Comparison of ENCODE assay signal across 12 cellular contexts in genomic region chr1:6519491-6519934, GRCh38. TPM values are rescaled to one million over a fixed set of nuclear protein-coding genes. Genes with fewer than 3 reads are reported as not detected.
A peak's percentile ranks its signal among the peaks of the same experiment; 100 is the strongest.
DNase-seq lines count a peak whose midpoint lies in the region; ATAC-seq and TF ChIP-seq lines count a peak whose summit lies in the region.
"Had no signal": no experiment of that assay in that cellular context is flagged by ENCODE, and none has a peak within 500 bp of the region (broad histone marks: within the 10 kb centered on the region; RNA-seq: fewer than 3 reads in every experiment).

No MANE protein-coding gene starts in this region.

- WGBS in psoas muscle, 3 donors = 18 to 26% (median 23%) methylated on average over 11 of the region's 11 CpGs

- intact Hi-C loops in psoas muscle (cut with DNase I) = no loop called here

- H3K4me1 ChIP-seq in HEK293 (ENCODE audit: control insufficient read depth, insufficient read depth, low read length) (peaks cover 5% of the 10 kb centered on the region; the same call in 1 of the 2 replicates), psoas muscle (peaks cover 9% of the 10 kb centered on the region)

- ATAC-seq in psoas muscle = peak; percentile 44 to 52 (median 47)
- ATAC-seq in HG02852 (IDR thresholded peaks at IDR 0.05; ENCODE audit: unreplicated experiment) = no peak
- no peak for ATAC-seq in GM21367 (IDR thresholded peaks at IDR 0.05; ENCODE audit: unreplicated experiment)
- ATAC-seq: mucosa of descending colon had no signal

- CTCF ChIA-PET in HEK293 (lab: Yijun Ruan, JAX) = interaction anchor here (0.6 to 6.2 kb wide), 5 partner anchors 15 to 35 kb away, joined by 3 to 40 read pairs (median 4); partner anchors contain the start of genes NOL9, PLEKHG5 and TAS1R1

- H3K36me3 ChIP-seq in HEK293 (ENCODE audit: control insufficient read depth in 2 of 2, insufficient read depth in 1 of 2, low read length in 2 of 2) = peaks cover 3 to 13% of the 10 kb centered on the region in 2 experiments; a peak in 2 of 3 replicates
- H3K36me3 ChIP-seq in psoas muscle (ENCODE audit: insufficient read depth in 1 of 2, low read depth in 1 of 2) = peaks cover 2 to 13% of the 10 kb centered on the region in 2 donors

- H3K9me3 ChIP-seq in HEK293 (ENCODE audit: control insufficient read depth, insufficient read depth, low read depth, low read length) = no peaks in the 10 kb centered on the region
- no peaks in the 10 kb centered on the region for H3K9me3 ChIP-seq in psoas muscle
- H3K9me3 ChIP-seq: ascending aorta, mucosa of descending colon had no signal

- DNase-seq in NCI-H526 treated with DMSO at 0.1 percent for 48 hours (lab: John Stamatoyannopoulos, UW) = peak; percentile 64
- peak; percentile 37 for DNase-seq in fibroblast of the aortic adventitia (ENCODE audit: low read depth)
- DNase-seq in psoas muscle = peak in 1 of 2 donors; percentile 77
- DNase-seq in HT-29 (ENCODE audit: low spot score) = no peak
- DNase-seq in C1 segment of cervical spinal cord (lab: John Stamatoyannopoulos, UW) = no peak
- DNase-seq: activated CD4-positive, CD25-positive, alpha-beta regulatory T cell treated with anti-CD3 and anti-CD28 coated beads, Interleukin-2, amount 50 U/mL, for 72 hours; NCI-H748 treated with DMSO at 0.1 percent for 48 hours had no signal

- TF ChIP-seq CTCF in HEK293 (tag by site-specific recombination; IDR thresholded peaks at IDR 0.05) = no peak
- TF ChIP-seq CTCF in fibroblast of the aortic adventitia (IDR thresholded peaks at IDR 0.05; ENCODE audit: insufficient read depth, low read length) = no peak
- no peak for TF ChIP-seq CTCF in psoas muscle (IDR thresholded peaks at IDR 0.05)

- H3K4me3 ChIP-seq in HEK293 (ENCODE audit: low read depth, low read length) (no peak overlapping the region), fibroblast of the aortic adventitia (ENCODE audit: low read depth, low read length) (no peak overlapping the region), psoas muscle (no peak overlapping the region)
- H3K4me3 ChIP-seq: ascending aorta, mucosa of descending colon had no signal

- POLR2A ChIA-PET in HEK293 (lab: Yijun Ruan, JAX) = no interaction called here

- H3K27ac ChIP-seq in HEK293 (ENCODE audit: extremely low read depth, low read depth, low read length) (no peak overlapping the region), psoas muscle (no peak overlapping the region)

- H3K27me3 ChIP-seq in psoas muscle (ENCODE audit: insufficient read depth in 3 of 3, low read length in 2 of 3) = no peaks in the 10 kb centered on the region
- H3K27me3 ChIP-seq: ascending aorta had no signal

TF ChIP-seq in HEK293, 187 proteins besides CTCF, POLR2A, EP300 and RAD21:
- peak; percentile 84 for TF ChIP-seq ZBTB8A (tag by site-specific recombination; IDR thresholded peaks at IDR 0.05)
- no peak for TF ChIP-seq ZNF16 (tag by site-specific recombination; IDR thresholded peaks at IDR 0.05; ENCODE audit: low read depth)
- TF ChIP-seq ZBTB20 (tag by site-specific recombination; IDR thresholded peaks at IDR 0.05) = peak; percentile 86
- no peak for TF ChIP-seq PRDM4 (tag by site-specific recombination; IDR thresholded peaks at IDR 0.05)
- no peak for TF ChIP-seq ZNF341 (tag by site-specific recombination; IDR thresholded peaks at IDR 0.05; ENCODE audit: low read depth)
- TF ChIP-seq ELK4 (IDR thresholded peaks at IDR 0.05; ENCODE audit: borderline replicate concordance, low read depth, low read length) = no peak
TF ChIP-seq in HEK293: peak in this region for 2.

RNA-seq across cellular contexts. Expression of gene PLEKHG5, which starts 28.0 kb away (rescaled TPM):
- total RNA-seq in fibroblast of the aortic adventitia (ENCODE audit: low replicate concordance) (3.8 and 5.1 TPM in 2 replicates), psoas muscle (1 to 10 TPM; 2.6 to 3.3 (median 3.2) TPM)
- 1 to 10 TPM; 1.5 to 2.3 (median 2.0) TPM for polyA plus RNA-seq in psoas muscle
- 12.5 and 14.6 TPM in 2 replicates for total RNA-seq in HT-29 (2014; rRNA removed; shearing (Covaris generic))

RNA-seq across cellular contexts. Expression of gene NOL9, which starts 34.8 kb away (rescaled TPM):
- total RNA-seq in fibroblast of the aortic adventitia (ENCODE audit: low replicate concordance) = 32.0 and 44.9 TPM in 2 replicates
- total RNA-seq in psoas muscle = 10 to 100 TPM; 17.1 to 26.1 (median 22.8) TPM
- polyA plus RNA-seq in psoas muscle = 10 to 100 TPM in 1 of 3 donors, 1 to 10 TPM in 2; 5.0 to 10.6 (median 9.5) TPM
- total RNA-seq in HT-29 (2014; rRNA removed; shearing (Covaris generic)) = 21.0 and 23.7 TPM in 2 replicates

RNA-seq across cellular contexts. Expression of gene TAS1R1, which starts 35.6 kb away (rescaled TPM):
- not detected in 2 replicates for total RNA-seq in fibroblast of the aortic adventitia (ENCODE audit: low replicate concordance)
- total RNA-seq in psoas muscle = not detected
- polyA plus RNA-seq in psoas muscle = under 1 TPM in 2 of 3 donors, not detected in 1; 0.04 to 0.16 TPM
- not detected in 2 replicates for total RNA-seq in HT-29 (2014; rRNA removed; shearing (Covaris generic))
- total RNA-seq: ascending aorta had no signal

RNA-seq across cellular contexts. Expression of gene TNFRSF25, which starts 53.5 kb away (rescaled TPM):
- 2.0 and 4.4 TPM in 2 replicates for total RNA-seq in fibroblast of the aortic adventitia (ENCODE audit: low replicate concordance)
- total RNA-seq in psoas muscle = 1 to 10 TPM; 1.5 to 2.6 (median 2.2) TPM
- polyA plus RNA-seq in psoas muscle = 1 to 10 TPM; 1.5 to 2.7 (median 1.6) TPM
- 9.7 and 15.0 TPM in 2 replicates for total RNA-seq in HT-29 (2014; rRNA removed; shearing (Covaris generic))

Comparison
In these comparisons a context has a peak if more than half of its experiments do, and no peak if none do; other contexts are left out.
1. DNase-seq: peak in NCI-H526 treated with DMSO at 0.1 percent for 48 hours (single experiment) and fibroblast of the aortic adventitia (single experiment); none in HT-29 (single experiment) and C1 segment of cervical spinal cord (0 of 14).
2. ATAC-seq: peak in psoas muscle (4 of 4); none in HG02852 (single experiment) and GM21367 (single experiment).